In genomic region chr2:217949448-217949847, GRCh38 we compare ENCODE assay signal across 12 cellular contexts.
"Had no signal": no experiment of that assay in that cellular context is flagged by ENCODE, and none has a peak within 500 bp of the region (broad histone marks: within the 10 kb centered on the region; RNA-seq: fewer than 3 reads in every experiment).

No MANE protein-coding gene starts in this region.

- H3K4me3 ChIP-seq: neural progenitor cell, SJSA1, skin epidermis, suprapubic skin had no signal

- DNase-seq: activated CD4-positive, alpha-beta T cell treated with anti-CD3 and anti-CD28 coated beads for 1 hour; activated CD4-positive, alpha-beta T cell treated with anti-CD3 and anti-CD28 coated beads, Interleukin-2, amount 50 U/mL, for 4 hours; activated effector memory CD4-positive, alpha-beta T cell treated with Interleukin-2 at 50 U/mL for 16 hours; activated naive CD4-positive, alpha-beta T cell treated with anti-CD3 and anti-CD28 coated beads, Interleukin-2, amount 50 U/mL, for 16 hours; activated T-cell treated with anti-CD3 and anti-CD28 coated beads, Interleukin-2, amount 50 U/mL, for 1 hour; hypothalamus; stimulated activated naive CD8-positive, alpha-beta T cell treated with anti-CD3 and anti-CD28 coated beads, Interleukin-15, Interleukin-2, amounts not matched to agents 100 U/mL and 50 U/mL, for 24 hours; T-helper 9 cell had no signal

- H3K9me3 ChIP-seq: SJSA1, suprapubic skin had no signal

- ATAC-seq: stimulated activated naive CD8-positive, alpha-beta T cell treated with anti-CD3 and anti-CD28 coated beads, Interleukin-15, Interleukin-2, amounts not matched to agents 100 U/mL and 50 U/mL, for 24 hours had no signal

- H3K36me3 Mint-ChIP-seq: neural progenitor cell had no signal

- H3K4me3 Mint-ChIP-seq: neural progenitor cell had no signal

- H3K4me2 ChIP-seq: neural progenitor cell had no signal

- H3K9ac ChIP-seq: neural progenitor cell had no signal

- H3K9me3 Mint-ChIP-seq: neural progenitor cell had no signal

- H3K4me1 ChIP-seq: SJSA1 had no signal

- H3K27ac Mint-ChIP-seq: neural progenitor cell had no signal

- H2AFZ ChIP-seq: neural progenitor cell had no signal

- H3K27me3 ChIP-seq: neural progenitor cell, SJSA1, suprapubic skin had no signal

- H3K27ac ChIP-seq: neural progenitor cell, SJSA1, suprapubic skin had no signal

- H3K36me3 ChIP-seq: neural progenitor cell, SJSA1, suprapubic skin had no signal
